In genomic region chr6:152189736-152190135, GRCh38 we compare ENCODE assay signal across 24 cellular contexts.
DNase-seq lines count a peak whose midpoint lies in the region; ATAC-seq, FAIRE-seq and TF ChIP-seq lines count a peak whose summit lies in the region.
"Had no signal": no experiment of that assay in that cellular context is flagged by ENCODE, and none has a peak within 500 bp of the region (broad histone marks: within the 10 kb centered on the region; RNA-seq: fewer than 3 reads in every experiment).

No MANE protein-coding gene starts in this region.

- H3K27me3 Mint-ChIP-seq in activated CD8-positive, alpha-beta T cell treated with anti-CD3 and anti-CD28 coated beads for 36 hours: no peaks in the 10 kb centered on the region
- no peaks in the 10 kb centered on the region for H3K27me3 Mint-ChIP-seq in activated CD8-positive, alpha-beta T cell treated with anti-CD3 and anti-CD28 coated beads, Interleukin-2, amount 10 ng/mL, durations not matched to agents 7 days and 5 days (ENCODE audit: low read depth)
- H3K27me3 Mint-ChIP-seq in naive B cell (no peaks in the 10 kb centered on the region), WTC11 (ENCODE audit: low read depth) (no peaks in the 10 kb centered on the region)
- H3K27me3 Mint-ChIP-seq: activated B cell treated with CpG ODN at 0.5 μM for 24 hours had no signal

- ATAC-seq in activated CD8-positive, alpha-beta T cell treated with anti-CD3 and anti-CD28 coated beads for 36 hours: no peak
- no peak for ATAC-seq in activated CD8-positive, alpha-beta T cell treated with anti-CD3 and anti-CD28 coated beads, Interleukin-2, amount 10 ng/mL, durations not matched to agents 7 days and 5 days
- ATAC-seq in naive B cell (ENCODE audit: low read depth in 2 of 2): no peak
- no peak for ATAC-seq in WTC11
- ATAC-seq: left lobe of liver had no signal

- no peak for TF ChIP-seq CTCF in activated CD8-positive, alpha-beta T cell treated with anti-CD3 and anti-CD28 coated beads for 36 hours (IDR thresholded peaks at IDR 0.05)
- TF ChIP-seq CTCF in choroid plexus epithelial cell (conservative IDR thresholded peaks at IDR 0.05; ENCODE audit: low read depth, low read length): no peak
- no peak for TF ChIP-seq CTCF in WTC11 (IDR thresholded peaks at IDR 0.05)

- CTCF ChIA-PET in activated CD8-positive, alpha-beta T cell treated with anti-CD3 and anti-CD28 coated beads for 36 hours (lab: Charles Lee): no interaction called here
- CTCF ChIA-PET in activated CD8-positive, alpha-beta T cell treated with anti-CD3 and anti-CD28 coated beads, Interleukin-2, amount 10 ng/mL, durations not matched to agents 7 days and 5 days (lab: Charles Lee): no interaction called here
- CTCF ChIA-PET in WTC11 (lab: Charles Lee): no interaction called here

- no peak for FAIRE-seq in urothelium cell line (lab: Jason Lieb, UNC)
- FAIRE-seq: A204.1 had no signal

- peaks cover 11% of the 10 kb centered on the region for H3K9me3 Mint-ChIP-seq in activated CD8-positive, alpha-beta T cell treated with anti-CD3 and anti-CD28 coated beads for 36 hours
- H3K9me3 Mint-ChIP-seq in activated CD8-positive, alpha-beta T cell treated with anti-CD3 and anti-CD28 coated beads, Interleukin-2, amount 10 ng/mL, durations not matched to agents 7 days and 5 days (ENCODE audit: insufficient read depth): no peaks in the 10 kb centered on the region
- H3K9me3 Mint-ChIP-seq in naive B cell (peaks cover 0 to 21% (median 7%) of the 10 kb centered on the region in 7 donors), WTC11 (0 out of 2 replicates have a peak, but pooled peaks cover 6% of the 10 kb centered on the region)

- intact Hi-C loops in activated CD8-positive, alpha-beta T cell treated with anti-CD3 and anti-CD28 coated beads for 36 hours (cut with micrococcal nuclease): loop anchor here (5.0 kb wide), 2 partner anchors 113 to 487 kb away; no protein-coding TSS in a partner anchor

- peak overlapping the region; percentile 46 for H3K27ac Mint-ChIP-seq in activated CD8-positive, alpha-beta T cell treated with anti-CD3 and anti-CD28 coated beads for 36 hours
- no peak overlapping the region for H3K27ac Mint-ChIP-seq in activated CD8-positive, alpha-beta T cell treated with anti-CD3 and anti-CD28 coated beads, Interleukin-2, amount 10 ng/mL, durations not matched to agents 7 days and 5 days
- H3K27ac Mint-ChIP-seq in naive B cell (peak overlapping the region in 4 of 6 donors; percentile 26 to 95 (median 76)), WTC11 (no peak overlapping the region)
- H3K27ac Mint-ChIP-seq: activated B cell treated with CpG ODN at 0.5 μM for 24 hours had no signal

- POLR2A ChIA-PET in activated CD8-positive, alpha-beta T cell treated with anti-CD3 and anti-CD28 coated beads for 36 hours (lab: Charles Lee): interaction anchor here (0.9 kb wide), 1 partner anchor 22 kb away, joined by 3 read pairs; no protein-coding TSS in a partner anchor
- POLR2A ChIA-PET in activated CD8-positive, alpha-beta T cell treated with anti-CD3 and anti-CD28 coated beads, Interleukin-2, amount 10 ng/mL, durations not matched to agents 7 days and 5 days (lab: Charles Lee): no interaction called here
- POLR2A ChIA-PET in WTC11 (lab: Charles Lee): no interaction called here

- no peak overlapping the region for H3K4me3 Mint-ChIP-seq in activated CD8-positive, alpha-beta T cell treated with anti-CD3 and anti-CD28 coated beads for 36 hours
- no peak overlapping the region for H3K4me3 Mint-ChIP-seq in activated CD8-positive, alpha-beta T cell treated with anti-CD3 and anti-CD28 coated beads, Interleukin-2, amount 10 ng/mL, durations not matched to agents 7 days and 5 days
- H3K4me3 Mint-ChIP-seq in naive B cell: peak overlapping the region in 1 of 8 donors; percentile 42
- H3K4me3 Mint-ChIP-seq in WTC11: no peak overlapping the region
- H3K4me3 Mint-ChIP-seq: activated B cell treated with CpG ODN at 0.5 μM for 24 hours; T-helper 1 cell treated with Interleukin-12 subunit alpha and Interleukin-12 subunit beta and Interleukin-4 antibody, amounts not matched to agents 30 μg/mL and 1 μg/mL, for 36 hours had no signal

- DNase-seq in activated CD8-positive, alpha-beta T cell treated with anti-CD3 and anti-CD28 coated beads for 36 hours: no peak
- no peak for DNase-seq in activated CD8-positive, alpha-beta T cell treated with anti-CD3 and anti-CD28 coated beads, Interleukin-2, amount 10 ng/mL, durations not matched to agents 7 days and 5 days
- DNase-seq in HT1080 (ENCODE audit: low read depth) (peak; percentile 2), choroid plexus epithelial cell (ENCODE audit: low read depth) (peak; percentile 43), naive B cell (no peak), WTC11 (ENCODE audit: low spot score) (no peak), urothelium cell line (ENCODE audit: low spot score) (no peak)
- DNase-seq in stimulated activated CD4-positive, alpha-beta T cell treated with anti-CD3 and anti-CD28 coated beads, Interleukin-4, amount 100 ng/mL, for 1 hour: no peak
- DNase-seq: activated B cell treated with CpG ODN at 0.5 μM for 24 hours; activated CD8-positive, alpha-beta memory T cell treated with anti-CD3 and anti-CD28 coated beads for 24 hours; amniotic stem cell; BE2C; caudate nucleus; glutamatergic neuron; midbrain; NCI-H1092 treated with DMSO at 0.1 percent for 48 hours; NCI-H2029 treated with DMSO at 0.1 percent for 48 hours; NCI-H446; SJCRH30; stimulated activated CD4-positive, alpha-beta T cell treated with anti-CD3 and anti-CD28 coated beads, Interleukin-4, amount 100 ng/mL, for 4 hours; uterus had no signal

- peaks cover 17% of the 10 kb centered on the region for H3K36me3 Mint-ChIP-seq in activated CD8-positive, alpha-beta T cell treated with anti-CD3 and anti-CD28 coated beads for 36 hours (ENCODE audit: low read depth)
- H3K36me3 Mint-ChIP-seq in activated CD8-positive, alpha-beta T cell treated with anti-CD3 and anti-CD28 coated beads, Interleukin-2, amount 10 ng/mL, durations not matched to agents 7 days and 5 days (ENCODE audit: low read depth): peaks cover 55% of the 10 kb centered on the region
- peaks cover 38 to 40% of the 10 kb centered on the region in 2 donors for H3K36me3 Mint-ChIP-seq in naive B cell
- H3K36me3 Mint-ChIP-seq in WTC11: no peaks in the 10 kb centered on the region

- H3K4me3 ChIP-seq in choroid plexus epithelial cell (ENCODE audit: low read depth, low read length): no peak overlapping the region
- H3K4me3 ChIP-seq: SJCRH30, uterus had no signal

- H3K4me1 Mint-ChIP-seq in activated CD8-positive, alpha-beta T cell treated with anti-CD3 and anti-CD28 coated beads for 36 hours (ENCODE audit: low read depth): peaks cover 40% of the 10 kb centered on the region
- H3K4me1 Mint-ChIP-seq in activated CD8-positive, alpha-beta T cell treated with anti-CD3 and anti-CD28 coated beads, Interleukin-2, amount 10 ng/mL, durations not matched to agents 7 days and 5 days (ENCODE audit: low read depth): peaks cover 28% of the 10 kb centered on the region
- H3K4me1 Mint-ChIP-seq in naive B cell: peaks cover 11 to 25% (median 25%) of the 10 kb centered on the region in 3 donors
- no peaks in the 10 kb centered on the region for H3K4me1 Mint-ChIP-seq in WTC11

TF ChIP-seq in WTC11, 78 proteins besides CTCF, POLR2A, EP300 and RAD21 (continues in another document):
- TF ChIP-seq ZNF232 (CRISPR knock-in tag; IDR thresholded peaks at IDR 0.05) (no peak), TEAD1 (CRISPR knock-in tag; IDR thresholded peaks at IDR 0.05) (no peak), RELA (CRISPR knock-in tag; IDR thresholded peaks at IDR 0.05; ENCODE audit: borderline replicate concordance) (no peak), SMAD4 (CRISPR knock-in tag; IDR thresholded peaks at IDR 0.05) (no peak), STAT6 (CRISPR knock-in tag; conservative IDR thresholded peaks at IDR 0.05; ENCODE audit: low read depth) (no peak), ETV6 (CRISPR knock-in tag; IDR thresholded peaks at IDR 0.05) (no peak), FOXK1 (CRISPR knock-in tag; IDR thresholded peaks at IDR 0.05) (no peak), SP1 (CRISPR knock-in tag; conservative IDR thresholded peaks at IDR 0.05) (no peak), NR3C1 (CRISPR knock-in tag; conservative IDR thresholded peaks at IDR 0.05; ENCODE audit: low read depth) (no peak), ZNF423 (CRISPR knock-in tag; IDR thresholded peaks at IDR 0.05) (no peak), ZBTB21 (CRISPR knock-in tag; IDR thresholded peaks at IDR 0.05; ENCODE audit: borderline replicate concordance) (no peak), FOXP4 (CRISPR knock-in tag; IDR thresholded peaks at IDR 0.05) (no peak)

Comparison
In these comparisons a context has a peak if more than half of its experiments do, and no peak if none do; other contexts are left out.
1. H3K27ac Mint-ChIP-seq: peak in activated CD8-positive, alpha-beta T cell treated with anti-CD3 and anti-CD28 coated beads for 36 hours (single experiment) and naive B cell (4 of 6); none in activated CD8-positive, alpha-beta T cell treated with anti-CD3 and anti-CD28 coated beads, Interleukin-2, amount 10 ng/mL, durations not matched to agents 7 days and 5 days (single experiment) and WTC11 (single experiment).
2. DNase-seq: peak in HT1080 (single experiment) and choroid plexus epithelial cell (single experiment); none in activated CD8-positive, alpha-beta T cell treated with anti-CD3 and anti-CD28 coated beads for 36 hours (single experiment), activated CD8-positive, alpha-beta T cell treated with anti-CD3 and anti-CD28 coated beads, Interleukin-2, amount 10 ng/mL, durations not matched to agents 7 days and 5 days (single experiment), naive B cell (single experiment), WTC11 (single experiment), stimulated activated CD4-positive, alpha-beta T cell treated with anti-CD3 and anti-CD28 coated beads, Interleukin-4, amount 100 ng/mL, for 1 hour (single experiment) and urothelium cell line (single experiment).